In the genomic region with DNA sequence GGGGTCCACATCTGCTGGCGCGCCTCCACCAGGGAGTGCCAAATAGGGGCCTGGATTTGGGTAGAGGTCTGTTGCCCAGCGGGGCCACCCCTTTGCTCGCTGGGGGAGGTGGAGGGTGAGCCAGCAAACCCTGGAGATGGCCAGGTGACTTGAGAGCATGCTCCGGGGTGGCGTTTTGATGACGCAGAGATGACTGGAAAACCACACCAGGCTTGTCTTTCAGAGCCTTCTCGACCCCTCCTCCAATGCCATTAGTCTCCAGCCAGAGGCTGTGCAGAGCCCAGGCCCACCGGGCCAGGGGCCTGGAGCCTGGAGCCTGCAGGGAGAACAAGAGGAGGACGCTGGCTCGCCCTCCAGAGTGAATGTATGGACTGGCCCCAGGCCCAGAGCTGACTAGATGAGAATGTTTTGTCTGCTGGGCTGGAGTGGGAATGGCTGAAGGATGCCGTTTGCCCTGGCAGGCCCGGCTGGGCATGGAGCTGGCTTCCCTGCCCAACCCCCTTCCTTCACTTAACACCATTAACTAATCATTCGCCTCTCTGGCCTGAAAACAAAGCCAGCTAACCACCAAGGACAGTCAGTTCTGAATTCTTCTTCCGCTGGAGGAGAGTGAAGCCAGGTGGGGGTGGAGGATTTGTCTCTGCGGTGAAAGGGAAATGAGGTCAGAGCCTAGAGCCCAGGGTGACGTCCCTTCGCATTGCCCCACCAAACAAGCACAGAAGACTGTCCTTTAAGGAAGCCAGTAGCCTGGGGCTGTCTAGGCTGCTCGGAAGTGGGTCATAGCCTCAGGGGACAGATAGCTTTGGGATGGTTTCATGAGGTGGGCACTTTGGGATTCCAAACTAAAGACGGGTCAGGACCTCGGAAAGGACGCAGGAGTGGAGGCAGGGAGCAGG, we compare ENCODE assay signal across 9 cellular contexts. TPM values are rescaled to one million over a fixed set of nuclear protein-coding genes. Genes with fewer than 3 reads are reported as not detected.
DNase-seq lines count a peak whose midpoint lies in the region; ATAC-seq, FAIRE-seq and TF ChIP-seq lines count a peak whose summit lies in the region.
"Had no signal": no experiment of that assay in that cellular context is flagged by ENCODE, and none has a peak within 500 bp of the region (broad histone marks: within the 10 kb centered on the region; RNA-seq: fewer than 3 reads in every experiment).

No MANE protein-coding gene starts in this region.

- H3K27ac ChIP-seq in caudate nucleus (ENCODE audit: low read depth, low read length), result peak overlapping the region; percentile 93

- peak overlapping the region; percentile 15 for H3K27ac Mint-ChIP-seq in mesothelial cell of epicardium

- ATAC-seq in HG02870 (IDR thresholded peaks at IDR 0.05; ENCODE audit: unreplicated experiment), result no peak
- ATAC-seq in GM21360 (IDR thresholded peaks at IDR 0.05; ENCODE audit: unreplicated experiment), result no peak
- ATAC-seq: left colon had no signal

- DNase-seq in GM12892 (ENCODE audit: insufficient read length) (peak; percentile 58), NCI-H2196 (lab: John Stamatoyannopoulos, UW; ENCODE audit: unreplicated experiment) (peak; percentile 19), caudate nucleus (lab: John Stamatoyannopoulos, UW) (peak in 4 of 61 donors; percentile 26 to 45 (median 32)), mesothelial cell of epicardium (ENCODE audit: low spot score in 2 of 2, unreplicated experiment in 2 of 2) (no peak), Kasumi-1 (lab: John Stamatoyannopoulos, UW) (no peak), cerebellar nuclear complex (lab: John Stamatoyannopoulos, UW) (no peak)

- H3K36me3 Mint-ChIP-seq in mesothelial cell of epicardium, result no peaks in the 10 kb centered on the region

- H3K4me1 Mint-ChIP-seq in mesothelial cell of epicardium, result peaks cover 39% of the 10 kb centered on the region

- H3K27me3 Mint-ChIP-seq in mesothelial cell of epicardium (ENCODE audit: low read depth), result no peaks in the 10 kb centered on the region

- H3K4me3 Mint-ChIP-seq in mesothelial cell of epicardium, result peak overlapping the region; percentile 13

- peak; percentile 95 for FAIRE-seq in GM12892 (lab: Jason Lieb, UNC)

- no peak for TF ChIP-seq CTCF in mesothelial cell of epicardium (IDR thresholded peaks at IDR 0.05; ENCODE audit: unreplicated experiment)

- peak; percentile 91 for TF ChIP-seq POLR2A in GM12892 (IDR thresholded peaks at IDR 0.05; ENCODE audit: low read depth, low read length)

- no peaks in the 10 kb centered on the region for H3K9me3 Mint-ChIP-seq in mesothelial cell of epicardium

RNA-seq across cellular contexts. Expression of a gene that starts 1.6 kb away (rescaled TPM):
- polyA plus RNA-seq in GM12892 (2012; ENCODE audit: missing spikeins), result 3.1 TPM
- total RNA-seq in mesothelial cell of epicardium, result 25.9 to 28.2 TPM (median 26.7 TPM) in 3 replicates

RNA-seq across cellular contexts. Expression of a gene that starts 15.8 kb away (rescaled TPM):
- 8.6 TPM for polyA plus RNA-seq in GM12892 (2012; ENCODE audit: missing spikeins)
- 36.1 to 37.1 TPM (median 36.2 TPM) in 3 replicates for total RNA-seq in mesothelial cell of epicardium

RNA-seq across cellular contexts. Expression of a gene that starts 22.2 kb away (rescaled TPM):
- polyA plus RNA-seq in GM12892 (2012; ENCODE audit: missing spikeins), result not detected
- 24.1 to 25.0 TPM (median 24.4 TPM) in 3 replicates for total RNA-seq in mesothelial cell of epicardium

RNA-seq across cellular contexts. Expression of a gene that starts 28.0 kb away (rescaled TPM):
- not detected for polyA plus RNA-seq in GM12892 (2012; ENCODE audit: missing spikeins)
- not detected in 3 replicates for total RNA-seq in mesothelial cell of epicardium
- total RNA-seq: left colon had no signal

Comparison
In these comparisons a context has a peak if more than half of its experiments do, and no peak if none do; other contexts are left out.
1. DNase-seq: peak in GM12892 (single experiment) and NCI-H2196 (single experiment); none in mesothelial cell of epicardium (0 of 2), Kasumi-1 (0 of 2) and cerebellar nuclear complex (0 of 2).